In the genomic region with DNA sequence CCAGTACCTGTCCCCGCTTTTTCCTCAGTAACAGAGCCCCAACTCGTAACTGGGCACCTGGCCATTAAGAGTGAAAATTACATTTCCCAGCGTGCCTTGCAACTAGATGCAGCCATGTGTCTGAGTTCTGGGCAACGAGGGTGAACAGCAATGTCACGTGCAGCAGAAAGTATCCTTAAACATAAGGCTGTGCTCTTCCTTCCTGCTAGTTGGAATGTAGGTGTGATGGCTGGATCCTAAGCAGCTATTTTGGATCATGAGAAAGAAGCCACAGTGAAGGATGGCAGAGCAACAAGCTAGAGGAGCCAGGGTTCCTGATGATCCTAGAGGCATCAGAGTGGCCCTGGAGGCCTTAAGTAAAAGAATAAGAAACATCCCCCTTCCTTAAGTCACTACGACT, we compare ENCODE assay signal across 18 cellular contexts. TPM values are rescaled to one million over a fixed set of nuclear protein-coding genes. Genes with fewer than 3 reads are reported as not detected.
DNase-seq lines count a peak whose midpoint lies in the region; ATAC-seq, FAIRE-seq and TF ChIP-seq lines count a peak whose summit lies in the region.
"Had no signal": no experiment of that assay in that cellular context is flagged by ENCODE, and none has a peak within 500 bp of the region (broad histone marks: within the 10 kb centered on the region; RNA-seq: fewer than 3 reads in every experiment).

No MANE protein-coding gene starts in this region.

- peaks cover 6% of the 10 kb centered on the region for H3F3A ChIP-seq in neural progenitor cell (ENCODE audit: low read depth)

- H3K23ac ChIP-seq in IMR-90 (ENCODE audit: low read depth, low read length), result no peak overlapping the region

- no peak overlapping the region for H2BK120ac ChIP-seq in IMR-90 (ENCODE audit: low read depth, low read length)

- 0 out of 2 replicates have a peak overlapping the region, but pooled peaks have one; percentile 25 for H3K14ac ChIP-seq in IMR-90 (replicated peaks; ENCODE audit: low read depth, low read length)

- no peak overlapping the region for H2BK5ac ChIP-seq in IMR-90 (ENCODE audit: low read depth, low read length, poor library complexity, severe bottlenecking)

- H3K79me2 ChIP-seq in K562 (ENCODE audit: control insufficient read depth, insufficient read depth, low read length), result no peaks in the 10 kb centered on the region; the same call in 2 of the 3 replicates
- H3K79me2 ChIP-seq in neural progenitor cell (ENCODE audit: low read depth), result no peaks in the 10 kb centered on the region

- TF ChIP-seq POLR2A in IMR-90 (IDR thresholded peaks at IDR 0.05; ENCODE audit: low read depth, low read length) (no peak), K562 (conservative IDR thresholded peaks at IDR 0.05) (no peak)

- no peak overlapping the region for H2AK5ac ChIP-seq in IMR-90 (ENCODE audit: low read depth, low read length)

- H3K27ac Mint-ChIP-seq in neural progenitor cell, result no peak overlapping the region
- H3K27ac Mint-ChIP-seq: CD4-positive, alpha-beta T cell; GM23338 had no signal

- no peaks in the 10 kb centered on the region for H3K79me1 ChIP-seq in IMR-90 (ENCODE audit: low read depth in 1 of 2, low read length in 2 of 2)

- no peak for TF ChIP-seq EP300 in K562 (IDR thresholded peaks at IDR 0.05; ENCODE audit: low read length)

- H3K4me1 ChIP-seq in IMR-90 (ENCODE audit: control insufficient read depth, insufficient read depth, low read length) (peaks cover 7% of the 10 kb centered on the region), K562 (replicated peaks in 1 of 2; ENCODE audit: control insufficient read depth in 2 of 2, insufficient read depth in 2 of 2, low read length in 2 of 2) (peaks cover 19 to 58% of the 10 kb centered on the region in 2 experiments), neural progenitor cell (peaks cover 3% of the 10 kb centered on the region)
- H3K4me1 ChIP-seq: Caco-2 had no signal

- 60% methylated on average over 1 of the region's 6 CpGs; no CpG with 5 or more reads in 1 of the 2 experiments for WGBS in IMR-90 (ENCODE audit: extremely low coverage in 2 of 2, insufficient read length in 1 of 2), 2 experiments
- WGBS in K562 (ENCODE audit: insufficient coverage, low coverage, missing lambda C conversion rate), result 58% methylated on average over 6 of the region's 6 CpGs

- intact Hi-C loops in IMR-90 (cut with micrococcal nuclease), result no loop called here
- intact Hi-C loops in K562 (cut with micrococcal nuclease), result no loop called here
- intact Hi-C loops in posterior cingulate gyrus (cut with DNase I), result no loop called here

- H4K8ac ChIP-seq in IMR-90 (ENCODE audit: low read depth in 2 of 2, low read length in 2 of 2), result no peak overlapping the region

- peaks cover 20% of the 10 kb centered on the region for H3K27me3 Mint-ChIP-seq in neural progenitor cell (ENCODE audit: insufficient read depth, low read depth)

- no peak overlapping the region for H2AK9ac ChIP-seq in IMR-90 (replicated peaks; ENCODE audit: low read depth, low read length, poor library complexity)

- ATAC-seq in IMR-90 (ENCODE audit: low read depth), result no peak
- no peak for ATAC-seq in K562
- ATAC-seq in HG03135 (IDR thresholded peaks at IDR 0.05; ENCODE audit: unreplicated experiment), result no peak
- ATAC-seq in GM21423 (IDR thresholded peaks at IDR 0.05; ENCODE audit: unreplicated experiment), result no peak
- ATAC-seq: GM23338 had no signal

- peaks cover 50% of the 10 kb centered on the region for H3K4me1 Mint-ChIP-seq in neural progenitor cell
- H3K4me1 Mint-ChIP-seq: GM23338 had no signal

- H3K9ac ChIP-seq in IMR-90 (ENCODE audit: low read depth, low read length), result no peak overlapping the region
- no peak overlapping the region; a peak in 1 of 4 replicates for H3K9ac ChIP-seq in K562 (ENCODE audit: insufficient read depth in 1 of 2, low read depth in 2 of 2, low read length in 2 of 2)
- H3K9ac ChIP-seq in neural progenitor cell, result no peak overlapping the region

- H3K4me3 ChIP-seq in IMR-90 (ENCODE audit: insufficient read depth, low read depth, low read length) (no peak overlapping the region), K562 (no peak overlapping the region), neural progenitor cell (no peak overlapping the region)
- H3K4me3 ChIP-seq: GM23338 had no signal

- no peaks in the 10 kb centered on the region; the same call in 1 of the 2 replicates for H3K27me3 ChIP-seq in IMR-90 (ENCODE audit: control insufficient read depth, insufficient read depth, low read length)
- H3K27me3 ChIP-seq in K562 (ENCODE audit: control insufficient read depth in 2 of 2, insufficient read depth in 2 of 2, low read length in 2 of 2), result no peaks in the 10 kb centered on the region
- peaks cover 25% of the 10 kb centered on the region for H3K27me3 ChIP-seq in neural progenitor cell
- H3K27me3 ChIP-seq: BE2C had no signal

- no peak for TF ChIP-seq RAD21 in IMR-90 (IDR thresholded peaks at IDR 0.05; ENCODE audit: low read length)
- TF ChIP-seq RAD21 in K562 (CRISPR knock-in tag; conservative IDR thresholded peaks at IDR 0.05 in 1 of 2, IDR thresholded peaks at IDR 0.05 in 1 of 2), result no peak

- CTCF ChIA-PET in IMR-90 (lab: Yijun Ruan, JAX), result no interaction called here
- CTCF ChIA-PET in K562 (lab: Yijun Ruan, JAX; ENCODE audit: low intra/inter-chr PET ratio), result no interaction called here

- peak overlapping the region; percentile 59 for H3K4me3 Mint-ChIP-seq in neural progenitor cell
- H3K4me3 Mint-ChIP-seq: CD4-positive, alpha-beta T cell; GM23338 had no signal

- DNase-seq in IMR-90 (no peak), K562 (ENCODE audit: extremely low read depth in 1 of 4, low spot score in 3 of 4) (no peak), neural progenitor cell (ENCODE audit: low spot score) (no peak), posterior cingulate gyrus (no peak)
- DNase-seq: ACHN; BE2C; C1 segment of cervical spinal cord; Caco-2; CD4-positive, alpha-beta T cell; H7; KG1 had no signal

- H4K91ac ChIP-seq in IMR-90 (ENCODE audit: insufficient read depth, low read depth, low read length), result no peak overlapping the region

- dilution Hi-C loops in IMR-90 (cut with HindIII; ENCODE audit: low sequenced_read_pairs, unreplicated experiment), result no loop called here

- H3K27ac ChIP-seq in IMR-90 (ENCODE audit: insufficient read depth, low read length), result no peak overlapping the region
- no peak overlapping the region for H3K27ac ChIP-seq in K562 (ENCODE audit: extremely low read depth, low read depth, low read length)
- no peak overlapping the region for H3K27ac ChIP-seq in neural progenitor cell

- no peak overlapping the region for H3K18ac ChIP-seq in IMR-90 (ENCODE audit: low read depth, low read length)

- H3K36me3 ChIP-seq in IMR-90 (ENCODE audit: control insufficient read depth, insufficient read depth, low read length), result no peaks in the 10 kb centered on the region
- H3K36me3 ChIP-seq in K562 (ENCODE audit: control insufficient read depth, insufficient read depth, low read length), result no peaks in the 10 kb centered on the region
- H3K36me3 ChIP-seq in neural progenitor cell, result no peaks in the 10 kb centered on the region
- H3K36me3 ChIP-seq: BE2C had no signal

- BruUV-seq in IMR-90 (replicated peaks; lab: Mats Ljungman, UMichigan) (no TSS peak), K562 (replicated peaks; lab: Mats Ljungman, UMichigan) (no TSS peak)

- H3K56ac ChIP-seq in IMR-90 (ENCODE audit: extremely low read depth, insufficient read depth, low read length), result no peak overlapping the region

- H3K9me1 ChIP-seq in IMR-90 (ENCODE audit: insufficient read depth, low read length) (peaks cover 3% of the 10 kb centered on the region; the same call in 1 of the 2 replicates), K562 (ENCODE audit: control insufficient read depth, insufficient read depth, low read length) (no peaks in the 10 kb centered on the region)

- POLR2A ChIA-PET in IMR-90 (lab: Charles Lee; ENCODE audit: unreplicated experiment) (no interaction called here), K562 (lab: Yijun Ruan, JAX) (no interaction called here)

- H4K5ac ChIP-seq in IMR-90 (ENCODE audit: low read depth, low read length), result no peak overlapping the region

- no peak for FAIRE-seq in K562 (lab: Jason Lieb, UNC)
- FAIRE-seq: A204.1, D721Med, G401.6, GM12891 had no signal

- peaks cover 2% of the 10 kb centered on the region for H3K36me3 Mint-ChIP-seq in neural progenitor cell

- in situ Hi-C loops in IMR-90 (cut with MboI; ENCODE audit: low sequenced_read_pairs), result no loop called here
- in situ Hi-C loops in K562 (cut with MboI), result no loop called here

- H3K9me3 ChIP-seq in IMR-90 (ENCODE audit: control insufficient read depth, insufficient read depth, low read length) (peaks cover 3% of the 10 kb centered on the region), K562 (replicated peaks; ENCODE audit: control insufficient read depth, insufficient read depth, low read depth, low read length) (no peaks in the 10 kb centered on the region), neural progenitor cell (ENCODE audit: low read depth) (no peaks in the 10 kb centered on the region)
- H3K9me3 ChIP-seq: BE2C, Caco-2 had no signal

- no peak overlapping the region for H2BK15ac ChIP-seq in IMR-90 (ENCODE audit: low read depth, low read length)

- no peak for TF ChIP-seq CTCF in IMR-90 (conservative IDR thresholded peaks at IDR 0.05; ENCODE audit: low read depth, low read length)
- no peak for TF ChIP-seq CTCF in K562 (IDR thresholded peaks at IDR 0.05 in 2 of 3, conservative IDR thresholded peaks at IDR 0.05 in 1 of 3; ENCODE audit: insufficient read depth in 2 of 3, low read depth in 1 of 3, low read length in 3 of 3)
- no peak for TF ChIP-seq CTCF in neural progenitor cell (IDR thresholded peaks at IDR 0.05)

- peaks cover 3% of the 10 kb centered on the region for H3K9me3 Mint-ChIP-seq in neural progenitor cell
- H3K9me3 Mint-ChIP-seq: CD4-positive, alpha-beta T cell had no signal

- H4K20me1 ChIP-seq in IMR-90 (ENCODE audit: insufficient read depth, low read length) (no peaks in the 10 kb centered on the region), K562 (replicated peaks; ENCODE audit: control insufficient read depth, insufficient read depth, low read length) (no peaks in the 10 kb centered on the region), neural progenitor cell (ENCODE audit: low read depth) (no peaks in the 10 kb centered on the region)

- no peak overlapping the region for H2BK20ac ChIP-seq in IMR-90 (ENCODE audit: low read depth, low read length)

- no peak overlapping the region for H3K4me2 ChIP-seq in IMR-90 (ENCODE audit: low read depth, low read length)
- H3K4me2 ChIP-seq in K562 (ENCODE audit: insufficient read depth, low read length), result no peak overlapping the region
- H3K4me2 ChIP-seq in neural progenitor cell, result no peak overlapping the region
- H3K4me2 ChIP-seq: GM23338 had no signal

- no peak overlapping the region for H3K4ac ChIP-seq in IMR-90 (ENCODE audit: low read depth, low read length)

- H2AFZ ChIP-seq in IMR-90 (replicated peaks; ENCODE audit: low read length, poor library complexity) (peak overlapping the region; percentile 10), K562 (ENCODE audit: low read depth, low read length) (no peak overlapping the region), neural progenitor cell (replicated peaks) (no peak overlapping the region)
- H2AFZ ChIP-seq: GM23338 had no signal

RNA-seq across cellular contexts. Expression of gene ACTG1, which starts 36.0 kb away (rescaled TPM):
- total RNA-seq in IMR-90 (2012; rRNA removed) (12,144 and 15,732 TPM in 2 replicates), K562 (2014; rRNA removed) (1,572 and 2,328 TPM in 2 replicates), K562 (2014; rRNA removed; fragmentation: Illumina TruSeq; extraction: Trizol) (512 and 566 TPM in 2 replicates), K562 (2015; rRNA removed; fragmentation: Illumina TruSeq; extraction: Trizol) (568 and 574 TPM in 2 replicates), K562 (2021) (1,775 and 1,801 TPM in 2 replicates), neural progenitor cell (ENCODE audit: low replicate concordance) (1,228 and 2,405 TPM in 2 replicates)
- polyA plus RNA-seq in IMR-90 (2012; rRNA removed) (10,271 and 10,907 TPM in 2 replicates), K562 (2011; rRNA removed) (224 and 602 TPM in 2 replicates), K562 (2014; fragmentation: Illumina TruSeq; extraction: Trizol) (990 and 2,987 TPM in 2 replicates), K562 (2014; fragmentation: Nextera tagmentation; extraction: Ambion mirVana) (100 to 1,000 TPM; 259 to 386 TPM), K562 (2014; rRNA removed) (831 and 1,109 TPM in 2 replicates)
- 46,606 and 47,328 TPM in 2 replicates for polyA plus RNA-seq in IMR-90 (2012; cell fraction: cytosol; rRNA removed)
- polyA plus RNA-seq in IMR-90 (2012; cell fraction: nucleus; rRNA removed; ENCODE audit: low replicate concordance), result 8,917 and 28,399 TPM in 2 replicates
- total RNA-seq in K562 (2011; cell fraction: chromatin; rRNA removed; ENCODE audit: low replicate concordance), result 264 and 482 TPM in 2 replicates
- 393 and 500 TPM in 2 replicates for total RNA-seq in K562 (2011; cell fraction: nucleolus; rRNA removed)
- total RNA-seq in K562 (2011; cell fraction: nucleoplasm; rRNA removed), result 388 and 427 TPM in 2 replicates
- polyA plus RNA-seq in K562 (2011; cell fraction: cytosol; rRNA removed), result 901 and 1,415 TPM in 2 replicates
- polyA plus RNA-seq in K562 (2011; cell fraction: nucleus; rRNA removed), result 1,206 and 1,333 TPM in 2 replicates
- polyA plus RNA-seq in K562 (2012), result 1,311 and 3,206 TPM in 2 replicates
- 205 and 410 TPM in 2 replicates for polyA minus RNA-seq in K562 (2011; rRNA and poly(A)+ RNA removed)
- 580 and 1,178 TPM in 2 replicates for polyA minus RNA-seq in K562 (2011; cell fraction: cytosol; rRNA and poly(A)+ RNA removed)
- polyA minus RNA-seq in K562 (2011; cell fraction: nucleus; rRNA and poly(A)+ RNA removed), result 230 and 388 TPM in 2 replicates

RNA-seq across cellular contexts. Expression of gene FSCN2, which starts 51.5 kb away (rescaled TPM):
- total RNA-seq in IMR-90 (2012; rRNA removed), result 0.18 and 0.28 TPM in 2 replicates
- polyA plus RNA-seq in IMR-90 (2012; rRNA removed), result 0.84 and 1.1 TPM in 2 replicates
- 0.22 and 0.96 TPM in 2 replicates for polyA plus RNA-seq in IMR-90 (2012; cell fraction: cytosol; rRNA removed)
- 2.6 and 6.7 TPM in 2 replicates for polyA plus RNA-seq in IMR-90 (2012; cell fraction: nucleus; rRNA removed; ENCODE audit: low replicate concordance)
- total RNA-seq in K562 (2011; cell fraction: chromatin; rRNA removed; ENCODE audit: low replicate concordance), result 0.23 TPM in 1 of 2 replicates, not detected in the other
- 0.26 and 0.33 TPM in 2 replicates for total RNA-seq in K562 (2011; cell fraction: nucleolus; rRNA removed)
- 0.37 TPM in 1 of 2 replicates, not detected in the other for total RNA-seq in K562 (2011; cell fraction: nucleoplasm; rRNA removed)
- not detected in 2 replicates for total RNA-seq in K562 (2014; rRNA removed)
- total RNA-seq in K562 (2014; rRNA removed; fragmentation: Illumina TruSeq; extraction: Trizol), result not detected in 2 replicates
- total RNA-seq in K562 (2015; rRNA removed; fragmentation: Illumina TruSeq; extraction: Trizol), result not detected in 2 replicates
- not detected in 2 replicates for total RNA-seq in K562 (2021)
- not detected in 2 replicates for polyA plus RNA-seq in K562 (2011; rRNA removed)
- polyA plus RNA-seq in K562 (2011; cell fraction: cytosol; rRNA removed), result not detected in 2 replicates
- polyA plus RNA-seq in K562 (2011; cell fraction: nucleus; rRNA removed), result 0.14 TPM in 1 of 2 replicates, not detected in the other
- polyA plus RNA-seq in K562 (2012), result 0.25 and 0.30 TPM in 2 replicates
- not detected in 2 replicates for polyA plus RNA-seq in K562 (2014; fragmentation: Illumina TruSeq; extraction: Trizol)
- not detected for polyA plus RNA-seq in K562 (2014; fragmentation: Nextera tagmentation; extraction: Ambion mirVana)
- polyA plus RNA-seq in K562 (2014; rRNA removed), result 0.08 TPM in 1 of 2 replicates, not detected in the other
- not detected in 2 replicates for polyA minus RNA-seq in K562 (2011; rRNA and poly(A)+ RNA removed)
- not detected in 2 replicates for polyA minus RNA-seq in K562 (2011; cell fraction: cytosol; rRNA and poly(A)+ RNA removed)
- 0.13 TPM in 1 of 2 replicates, not detected in the other for polyA minus RNA-seq in K562 (2011; cell fraction: nucleus; rRNA and poly(A)+ RNA removed)
- total RNA-seq in neural progenitor cell (ENCODE audit: low replicate concordance), result 0.28 TPM in 1 of 2 replicates, not detected in the other
- total RNA-seq: H7 had no signal
